Comparison of ENCODE assay signal across 8 cellular contexts in the genomic region with DNA sequence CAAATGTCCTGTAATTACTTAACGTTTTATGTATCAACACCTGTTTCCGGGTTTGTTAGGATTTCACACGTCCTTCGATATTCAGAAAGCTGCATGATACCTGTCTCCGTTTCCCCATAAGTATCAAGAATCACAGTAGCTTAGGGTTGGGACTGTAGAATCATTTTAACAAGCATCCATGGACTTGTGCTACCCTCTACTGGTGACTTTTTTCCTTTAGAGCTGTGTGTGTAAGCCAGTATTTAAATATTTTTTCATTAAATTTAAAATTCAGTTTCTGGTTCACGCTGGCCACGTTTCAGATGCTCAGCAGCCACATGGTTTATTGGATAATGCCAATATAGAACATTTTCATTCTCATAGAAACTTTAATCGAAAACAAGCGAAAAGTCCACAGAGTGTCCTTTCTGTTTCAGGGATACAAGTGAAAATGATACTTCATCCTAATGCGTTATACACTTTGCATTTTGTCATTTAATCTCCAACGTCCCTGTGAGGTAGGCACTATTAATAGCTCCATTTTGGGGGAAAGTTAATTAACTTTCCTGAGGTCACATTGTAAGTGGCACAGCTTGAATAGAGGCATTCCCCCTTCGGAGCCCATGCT.
DNase-seq lines count a peak whose midpoint lies in the region; ATAC-seq, FAIRE-seq and TF ChIP-seq lines count a peak whose summit lies in the region.

No MANE protein-coding gene starts in this region.

- TF ChIP-seq CTCF in natural killer cell (IDR thresholded peaks at IDR 0.05) (peak; percentile 32), breast epithelium (IDR thresholded peaks at IDR 0.05) (peak in 2 of 3 donors; percentile 50 to 72), keratinocyte (optimal IDR thresholded peaks at IDR 0.05 in 1 of 3, IDR thresholded peaks at IDR 0.05 in 1 of 3, conservative IDR thresholded peaks at IDR 0.05 in 1 of 3; ENCODE audit: extremely low read depth in 1 of 3, insufficient read depth in 2 of 3, low read length in 3 of 3) (peak; percentile 20 to 60 (median 53))

- FAIRE-seq in keratinocyte (lab: Jason Lieb, UNC) = peak; percentile 36

- ATAC-seq in natural killer cell = peak; percentile 46 to 66 (median 48)
- ATAC-seq in natural killer cell treated with Interleukin-12 subunit alpha and Interleukin-12 subunit beta and Interleukin-15 and Interleukin-18, amount 100 ng/mL, for 72 hours = no peak
- ATAC-seq in GM19395 (IDR thresholded peaks at IDR 0.05; ENCODE audit: unreplicated experiment) = no peak

- peaks cover 0 to 3% of the 10 kb centered on the region in 2 donors for H3K27me3 Mint-ChIP-seq in natural killer cell (ENCODE audit: low read depth in 2 of 2)
- H3K27me3 Mint-ChIP-seq in natural killer cell treated with Interleukin-12 subunit alpha and Interleukin-12 subunit beta and Interleukin-15 and Interleukin-18, amount 100 ng/mL, for 72 hours = peaks cover 7 to 8% of the 10 kb centered on the region in 2 donors

- H3K4me3 Mint-ChIP-seq in natural killer cell = no peak overlapping the region
- no peak overlapping the region for H3K4me3 Mint-ChIP-seq in natural killer cell treated with Interleukin-12 subunit alpha and Interleukin-12 subunit beta and Interleukin-15 and Interleukin-18, amount 100 ng/mL, for 72 hours

- H3K36me3 Mint-ChIP-seq in natural killer cell = no peaks in the 10 kb centered on the region
- H3K36me3 Mint-ChIP-seq in natural killer cell treated with Interleukin-12 subunit alpha and Interleukin-12 subunit beta and Interleukin-15 and Interleukin-18, amount 100 ng/mL, for 72 hours = no peaks in the 10 kb centered on the region

- no peak overlapping the region for H3K27ac Mint-ChIP-seq in natural killer cell
- H3K27ac Mint-ChIP-seq in natural killer cell treated with Interleukin-12 subunit alpha and Interleukin-12 subunit beta and Interleukin-15 and Interleukin-18, amount 100 ng/mL, for 72 hours = no peak overlapping the region

- no peaks in the 10 kb centered on the region for H3K36me3 ChIP-seq in breast epithelium
- no peaks in the 10 kb centered on the region for H3K36me3 ChIP-seq in keratinocyte (ENCODE audit: control insufficient read depth in 2 of 2, extremely low read depth in 1 of 2, insufficient read depth in 2 of 2, low read length in 2 of 2)

- no peaks in the 10 kb centered on the region for H3K9me3 Mint-ChIP-seq in natural killer cell
- H3K9me3 Mint-ChIP-seq in natural killer cell treated with Interleukin-12 subunit alpha and Interleukin-12 subunit beta and Interleukin-15 and Interleukin-18, amount 100 ng/mL, for 72 hours = no peaks in the 10 kb centered on the region

- no peaks in the 10 kb centered on the region for H4K20me1 ChIP-seq in keratinocyte (ENCODE audit: control insufficient read depth, extremely low read depth, insufficient read depth, low read length)

- no peak overlapping the region for H3K27ac ChIP-seq in breast epithelium
- no peak overlapping the region for H3K27ac ChIP-seq in keratinocyte (ENCODE audit: control insufficient read depth, insufficient read depth, low read length)

- no peaks in the 10 kb centered on the region for H3K79me2 ChIP-seq in keratinocyte (ENCODE audit: control insufficient read depth, insufficient read depth, low read length)

- no peak overlapping the region for H3K4me3 ChIP-seq in breast epithelium
- no peak overlapping the region for H3K4me3 ChIP-seq in keratinocyte (ENCODE audit: control insufficient read depth in 2 of 3, extremely low read depth in 1 of 3, insufficient read depth in 2 of 3, low read depth in 1 of 3, low read length in 3 of 3)

- DNase-seq in natural killer cell (no peak), KBM-7 (peak; percentile 84), NOMO-1 treated with dmso at 0.1 percent for 144 hours (lab: John Stamatoyannopoulos, UW; ENCODE audit: unreplicated experiment) (peak; percentile 45), breast epithelium (ENCODE audit: low spot score in 2 of 2) (no peak), keratinocyte (ENCODE audit: low read depth, low spot score) (peak; percentile 25), superior temporal gyrus (ENCODE audit: extremely low spot score) (peak; percentile 94)
- no peak for DNase-seq in natural killer cell treated with Interleukin-12 subunit alpha and Interleukin-12 subunit beta and Interleukin-15 and Interleukin-18, amount 100 ng/mL, for 72 hours (ENCODE audit: low spot score)

- H2AFZ ChIP-seq in keratinocyte (ENCODE audit: control insufficient read depth, low read length) = no peak overlapping the region

- in situ Hi-C loops in KBM-7 (cut with MboI; ENCODE audit: low pct_unique_long_range_greater_than_20kb, low sequenced_read_pairs) = loop anchor here (10.0 to 25.0 kb wide), 2 partner anchors 89 to 327 kb away; no protein-coding TSS in a partner anchor

- no peaks in the 10 kb centered on the region for H3K9me3 ChIP-seq in breast epithelium
- no peaks in the 10 kb centered on the region for H3K9me3 ChIP-seq in keratinocyte (ENCODE audit: control insufficient read depth, low read depth, low read length)

- intact Hi-C loops in natural killer cell (cut with micrococcal nuclease) (loop anchor here (1.0 kb wide), 1 partner anchor 426 kb away; no protein-coding TSS in a partner anchor), breast epithelium (cut with DNase I; ENCODE audit: low total_unique reads) (no loop called here)

- H3K9me1 ChIP-seq in keratinocyte (ENCODE audit: control insufficient read depth, extremely low read depth, insufficient read depth, low read length) = no peaks in the 10 kb centered on the region

- no peak overlapping the region for H3K4me2 ChIP-seq in keratinocyte (ENCODE audit: control insufficient read depth, extremely low read depth, insufficient read depth, low read depth, low read length)

- TF ChIP-seq POLR2A in breast epithelium (IDR thresholded peaks at IDR 0.05) = no peak

- no peak overlapping the region for H3K9ac ChIP-seq in keratinocyte (ENCODE audit: control insufficient read depth, extremely low read depth, insufficient read depth, low read length)

- H3K4me1 ChIP-seq in breast epithelium (no peaks in the 10 kb centered on the region), keratinocyte (ENCODE audit: control insufficient read depth, extremely low read depth, insufficient read depth, low read length) (no peaks in the 10 kb centered on the region)

- H3K27me3 ChIP-seq in breast epithelium (no peaks in the 10 kb centered on the region), keratinocyte (ENCODE audit: control insufficient read depth, extremely low read depth, insufficient read depth, low read length) (no peaks in the 10 kb centered on the region)

- dilution Hi-C loops in keratinocyte (cut with MboI; ENCODE audit: extremely low pct_ligation_motif_present, low sequenced_read_pairs) = no loop called here

- no peaks in the 10 kb centered on the region for H3K4me1 Mint-ChIP-seq in natural killer cell
- no peaks in the 10 kb centered on the region for H3K4me1 Mint-ChIP-seq in natural killer cell treated with Interleukin-12 subunit alpha and Interleukin-12 subunit beta and Interleukin-15 and Interleukin-18, amount 100 ng/mL, for 72 hours (ENCODE audit: low read depth in 2 of 2)

Comparison
In these comparisons a context has a peak if more than half of its experiments do, and no peak if none do; other contexts are left out.
1. ATAC-seq: peak in natural killer cell (3 of 3); none in natural killer cell treated with Interleukin-12 subunit alpha and Interleukin-12 subunit beta and Interleukin-15 and Interleukin-18, amount 100 ng/mL, for 72 hours (0 of 2) and GM19395 (single experiment).
2. DNase-seq: peak in KBM-7 (single experiment), NOMO-1 treated with dmso at 0.1 percent for 144 hours (single experiment), keratinocyte (single experiment) and superior temporal gyrus (single experiment); none in natural killer cell (single experiment), natural killer cell treated with Interleukin-12 subunit alpha and Interleukin-12 subunit beta and Interleukin-15 and Interleukin-18, amount 100 ng/mL, for 72 hours (single experiment) and breast epithelium (0 of 2).
3. Peak in every context shown above with its lines, with median percentiles within 50 percentile points of each other: CTCF ChIP-seq.